Comparison of ENCODE assay signal across 8 cellular contexts in the genomic region with DNA sequence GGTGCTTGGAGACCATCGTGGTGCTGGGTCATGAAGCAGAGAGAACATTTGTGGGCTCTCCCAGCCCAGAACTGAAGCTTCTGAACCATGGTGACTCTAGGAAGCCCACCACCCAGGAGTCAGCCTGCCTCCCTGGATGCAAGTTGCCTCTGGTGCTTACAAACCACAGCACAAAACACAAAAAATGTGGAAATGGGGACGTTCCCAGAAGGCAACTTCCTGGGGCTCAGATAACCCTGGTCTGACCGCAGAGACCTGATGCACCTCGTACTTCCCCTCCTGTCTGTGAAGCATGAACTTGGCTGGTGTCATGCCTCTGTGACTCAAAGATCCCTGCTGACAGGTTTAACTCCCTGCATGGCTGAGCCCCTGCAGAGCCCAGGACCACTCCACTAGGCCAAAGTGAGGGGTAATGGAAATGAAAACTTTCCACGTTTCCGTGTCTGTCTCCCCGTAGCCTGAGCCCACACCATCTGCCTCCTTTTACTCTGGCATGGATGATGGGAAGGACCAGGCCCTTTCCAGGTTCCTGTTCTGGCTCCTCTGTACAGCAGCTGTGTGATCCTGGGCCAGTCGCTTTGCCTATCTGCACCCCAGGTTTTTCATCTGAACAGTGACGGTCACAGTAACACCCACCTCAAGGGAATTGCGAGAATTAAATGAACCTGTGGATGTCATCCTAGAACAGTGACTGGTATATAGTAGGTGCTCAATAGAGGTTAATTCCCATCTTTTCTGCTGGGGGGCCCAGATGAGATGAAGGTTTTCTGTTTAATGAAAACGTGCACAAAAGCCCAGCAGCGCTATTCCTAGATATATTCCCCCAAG. TPM values are rescaled to one million over a fixed set of nuclear protein-coding genes. Genes with fewer than 3 reads are reported as not detected.
DNase-seq lines count a peak whose midpoint lies in the region; ATAC-seq, FAIRE-seq and TF ChIP-seq lines count a peak whose summit lies in the region.

No MANE protein-coding gene starts in this region.

- H3K36me3 Mint-ChIP-seq in activated T-cell treated with anti-CD3 and anti-CD28 coated beads, Interleukin-2, amount 50 U/mL, for 4 hours (ENCODE audit: insufficient read depth) = peaks cover 15% of the 10 kb centered on the region
- peaks cover 24 to 48% of the 10 kb centered on the region in 2 donors for H3K36me3 Mint-ChIP-seq in stimulated activated naive B cell treated with anti-CD40 and anti-IgM and Interleukin-4, amounts not matched to agents 10 μg/mL and 1 μg/mL and 100 μg/mL, for 72 hours

- no peaks in the 10 kb centered on the region for H3K36me3 ChIP-seq in body of pancreas (replicated peaks in 1 of 2; ENCODE audit: insufficient read depth in 1 of 2, low read depth in 2 of 2)

- H3K4me3 Mint-ChIP-seq in activated T-cell treated with anti-CD3 and anti-CD28 coated beads, Interleukin-2, amount 50 U/mL, for 4 hours = peak overlapping the region; percentile 58
- H3K4me3 Mint-ChIP-seq in stimulated activated naive B cell treated with anti-CD40 and anti-IgM and Interleukin-4, amounts not matched to agents 10 μg/mL and 1 μg/mL and 100 μg/mL, for 72 hours = peak overlapping the region; percentile 39 to 69

- TF ChIP-seq POLR2A in body of pancreas (IDR thresholded peaks at IDR 0.05) = no peak

- no peaks in the 10 kb centered on the region for H3K27me3 ChIP-seq in body of pancreas

- H3K4me1 Mint-ChIP-seq in activated T-cell treated with anti-CD3 and anti-CD28 coated beads, Interleukin-2, amount 50 U/mL, for 4 hours (ENCODE audit: low read depth) = peaks cover 68% of the 10 kb centered on the region
- H3K4me1 Mint-ChIP-seq in stimulated activated naive B cell treated with anti-CD40 and anti-IgM and Interleukin-4, amounts not matched to agents 10 μg/mL and 1 μg/mL and 100 μg/mL, for 72 hours = peaks cover 65 to 95% of the 10 kb centered on the region in 2 donors

- no peaks in the 10 kb centered on the region for H3K4me1 ChIP-seq in body of pancreas

- TF ChIP-seq CTCF in body of pancreas (IDR thresholded peaks at IDR 0.05) = no peak

- peak overlapping the region; percentile 94 for H3K27ac Mint-ChIP-seq in stimulated activated naive B cell treated with anti-CD40 and anti-IgM and Interleukin-4, amounts not matched to agents 10 μg/mL and 1 μg/mL and 100 μg/mL, for 72 hours

- no peak overlapping the region for H3K27ac ChIP-seq in body of pancreas

- H3K9me3 ChIP-seq in body of pancreas = no peaks in the 10 kb centered on the region

- peak; percentile 36 for FAIRE-seq in HTR-8/SVneo (lab: Jason Lieb, UNC)

- intact Hi-C loops in body of pancreas (cut with DNase I) = no loop called here

- no peak overlapping the region for H3K4me3 ChIP-seq in body of pancreas

- peak; percentile 57 for ATAC-seq in GM21367 (IDR thresholded peaks at IDR 0.05; ENCODE audit: unreplicated experiment)
- ATAC-seq in activated T-cell treated with anti-CD3 and anti-CD28 coated beads, Interleukin-2, amount 50 U/mL, for 4 hours = peak; percentile 94 to 95
- ATAC-seq in stimulated activated naive B cell treated with anti-CD40 and anti-IgM and Interleukin-4, amounts not matched to agents 10 μg/mL and 1 μg/mL and 100 μg/mL, for 72 hours (replicated peaks) = peak; percentile 93 to 95
- no peak for ATAC-seq in body of pancreas

- peak; percentile 59 for DNase-seq in CD1c-positive myeloid dendritic cell (ENCODE audit: extremely low spot score)
- no peak for DNase-seq in HTR-8/SVneo (ENCODE audit: insufficient read length, low spot score)
- DNase-seq in activated T-cell treated with anti-CD3 and anti-CD28 coated beads, Interleukin-2, amount 50 U/mL, for 4 hours = peak; percentile 58
- DNase-seq in stimulated activated naive B cell treated with anti-CD40 and anti-IgM and Interleukin-4, amounts not matched to agents 10 μg/mL and 1 μg/mL and 100 μg/mL, for 72 hours = peak; percentile 68
- no peak for DNase-seq in NCI-H1436 treated with DMSO at 0.1 percent for 48 hours (lab: John Stamatoyannopoulos, UW)
- no peak for DNase-seq in body of pancreas
- DNase-seq in cerebellar cortex (ENCODE audit: low spot score) = no peak

- H3K27me3 Mint-ChIP-seq in activated T-cell treated with anti-CD3 and anti-CD28 coated beads, Interleukin-2, amount 50 U/mL, for 4 hours (ENCODE audit: low read depth) = no peaks in the 10 kb centered on the region
- no peaks in the 10 kb centered on the region for H3K27me3 Mint-ChIP-seq in stimulated activated naive B cell treated with anti-CD40 and anti-IgM and Interleukin-4, amounts not matched to agents 10 μg/mL and 1 μg/mL and 100 μg/mL, for 72 hours

- no peaks in the 10 kb centered on the region for H3K9me3 Mint-ChIP-seq in activated T-cell treated with anti-CD3 and anti-CD28 coated beads, Interleukin-2, amount 50 U/mL, for 4 hours
- H3K9me3 Mint-ChIP-seq in stimulated activated naive B cell treated with anti-CD40 and anti-IgM and Interleukin-4, amounts not matched to agents 10 μg/mL and 1 μg/mL and 100 μg/mL, for 72 hours = no peaks in the 10 kb centered on the region

- WGBS in body of pancreas, 2 donors = 79 to 81% methylated on average over 11 to 12 of the region's 12 CpGs

RNA-seq across cellular contexts. Expression of a gene that starts 57.7 kb away (rescaled TPM):
- total RNA-seq in activated T-cell treated with anti-CD3 and anti-CD28 coated beads, Interleukin-2, amount 50 U/mL, for 4 hours = 100 to 1,000 TPM; 148 to 163 (median 160) TPM
- 1 to 10 TPM; 1.6 to 4.7 TPM for total RNA-seq in body of pancreas

Comparison
In these comparisons a context has a peak if more than half of its experiments do, and no peak if none do; other contexts are left out.
1. DNase-seq: peak in CD1c-positive myeloid dendritic cell (single experiment), activated T-cell treated with anti-CD3 and anti-CD28 coated beads, Interleukin-2, amount 50 U/mL, for 4 hours (single experiment) and stimulated activated naive B cell treated with anti-CD40 and anti-IgM and Interleukin-4, amounts not matched to agents 10 μg/mL and 1 μg/mL and 100 μg/mL, for 72 hours (single experiment); none in HTR-8/SVneo (single experiment), NCI-H1436 treated with DMSO at 0.1 percent for 48 hours (single experiment), body of pancreas (0 of 4) and cerebellar cortex (single experiment).
2. RNA of a gene that starts 57.7 kb away (total RNA-seq): 148 to 163 TPM in activated T-cell treated with anti-CD3 and anti-CD28 coated beads, Interleukin-2, amount 50 U/mL, for 4 hours; 1.6 to 4.7 TPM in body of pancreas; every median in the first group is over 10 times any median in the second.